In genomic region chr4:128501239-128501638, GRCh38 we compare ENCODE assay signal across 18 cellular contexts.
"Had no signal": no experiment of that assay in that cellular context is flagged by ENCODE, and none has a peak within 500 bp of the region (broad histone marks: within the 10 kb centered on the region; RNA-seq: fewer than 3 reads in every experiment).

No MANE protein-coding gene starts in this region.

- H3K4me3 ChIP-seq: SJCRH30 had no signal

- H3K36me3 ChIP-seq: SJCRH30 had no signal

- H3K27me3 ChIP-seq: SJCRH30 had no signal

- DNase-seq: Karpas-422, KG1, MM.1S, NCI-H1092 treated with DMSO at 0.1 percent for 48 hours, NCI-H1436, NCI-H187, NCI-H2029, NCI-H2081 treated with DMSO at 0.1 percent for 48 hours, NCI-H2171, NCI-H226, NCI-H446, NCI-H510A, NCI-H524 treated with DMSO at 0.1 percent for 48 hours, NCI-H69, NCI-H774, SHP77 treated with DMSO at 0.1 percent for 48 hours, SJCRH30 had no signal

- H3K27ac ChIP-seq: HL-60, SJCRH30 had no signal

- H3K4me1 ChIP-seq: SJCRH30 had no signal

- H3K9me3 ChIP-seq: SJCRH30 had no signal
